Comparison of ENCODE assay signal across 11 cellular contexts in genomic region chr10:71765907-71766716, GRCh38. TPM values are rescaled to one million over a fixed set of nuclear protein-coding genes. Genes with fewer than 3 reads are reported as not detected.
DNase-seq lines count a peak whose midpoint lies in the region; ATAC-seq, FAIRE-seq and TF ChIP-seq lines count a peak whose summit lies in the region.
"Had no signal": no experiment of that assay in that cellular context is flagged by ENCODE, and none has a peak within 500 bp of the region (broad histone marks: within the 10 kb centered on the region; RNA-seq: fewer than 3 reads in every experiment).

No MANE protein-coding gene starts in this region.

- H3K9me3 Mint-ChIP-seq in CD14-positive monocyte (peaks cover 0 to 2% (median 0%) of the 10 kb centered on the region in 7 donors), T-cell (no peaks in the 10 kb centered on the region), progenitor cell of endocrine pancreas (ENCODE audit: low read depth) (no peaks in the 10 kb centered on the region)

- peaks cover 0 to 14% of the 10 kb centered on the region in 2 donors for H3K36me3 ChIP-seq in esophagus (ENCODE audit: control insufficient read depth in 2 of 2, insufficient read depth in 2 of 2, low read length in 1 of 2)

- peaks cover 86 to 98% of the 10 kb centered on the region in 2 donors for H3K36me3 Mint-ChIP-seq in CD14-positive monocyte
- peaks cover 35% of the 10 kb centered on the region for H3K36me3 Mint-ChIP-seq in T-cell
- H3K36me3 Mint-ChIP-seq in progenitor cell of endocrine pancreas (ENCODE audit: insufficient read depth) = no peaks in the 10 kb centered on the region

- CTCF ChIA-PET in T-cell (lab: Charles Lee) = interaction anchor here in 1 of 2 donors (1.0 to 1.3 kb wide), 2 partner anchors 8 to 24 kb away, joined by 3 to 8 read pairs; no protein-coding TSS in a partner anchor

- H3K4me3 Mint-ChIP-seq in CD14-positive monocyte (peak overlapping the region; percentile 59 to 77), T-cell (peak overlapping the region in 1 of 3 donors; percentile 97), progenitor cell of endocrine pancreas (ENCODE audit: low read depth) (no peak overlapping the region)

- POLR2A ChIA-PET in T-cell (lab: Charles Lee) = no interaction called here

- no peak for ATAC-seq in T-cell (replicated peaks in 1 of 4)
- ATAC-seq: K562 had no signal

- no peaks in the 10 kb centered on the region for H3K9me3 ChIP-seq in esophagus (ENCODE audit: control insufficient read depth in 2 of 2, insufficient read depth in 1 of 2, low read depth in 1 of 2, low read length in 1 of 2)

- H3K4me1 Mint-ChIP-seq in CD14-positive monocyte (peaks cover 94% of the 10 kb centered on the region), T-cell (peaks cover 92 to 96% (median 96%) of the 10 kb centered on the region in 3 donors), progenitor cell of endocrine pancreas (ENCODE audit: low read depth) (peaks cover 16% of the 10 kb centered on the region)

- H3K27ac ChIP-seq in esophagus (ENCODE audit: low read depth in 2 of 2, low read length in 1 of 2) = peak overlapping the region; percentile 97

- TF ChIP-seq POLR2A in GM12892 (IDR thresholded peaks at IDR 0.05; ENCODE audit: low read depth, low read length) = no peak

- TF ChIP-seq CTCF in CD14-positive monocyte (IDR thresholded peaks at IDR 0.05) = no peak
- TF ChIP-seq CTCF in progenitor cell of endocrine pancreas (IDR thresholded peaks at IDR 0.05; ENCODE audit: unreplicated experiment) = no peak

- H3K4me1 ChIP-seq in esophagus (ENCODE audit: control insufficient read depth in 2 of 2, insufficient read depth in 2 of 2, low read length in 1 of 2) = peaks cover 35 to 61% of the 10 kb centered on the region in 2 donors

- H3K27ac Mint-ChIP-seq in CD14-positive monocyte (peak overlapping the region; percentile 89 to 96 (median 93)), T-cell (peak overlapping the region; percentile 97 to 98), progenitor cell of endocrine pancreas (peak overlapping the region; percentile 95)

- intact Hi-C loops in CD14-positive monocyte (cut with micrococcal nuclease) = loop anchor here in 1 of 2 donors (5.0 kb wide), 1 partner anchor 39 kb away; no protein-coding TSS in a partner anchor

- H3K4me3 ChIP-seq in esophagus (ENCODE audit: low read depth in 1 of 2, low read length in 2 of 2) = no peak overlapping the region
- H3K4me3 ChIP-seq: K562 had no signal

- peaks cover 0 to 4% (median 2%) of the 10 kb centered on the region in 3 donors for H3K27me3 Mint-ChIP-seq in CD14-positive monocyte (ENCODE audit: low read depth in 3 of 3)
- H3K27me3 Mint-ChIP-seq in T-cell = no peaks in the 10 kb centered on the region
- H3K27me3 Mint-ChIP-seq in progenitor cell of endocrine pancreas = peaks cover 8% of the 10 kb centered on the region

- no peak for FAIRE-seq in GM12892 (lab: Jason Lieb, UNC)
- FAIRE-seq: K562 had no signal

- no peaks in the 10 kb centered on the region for H3K27me3 ChIP-seq in esophagus (ENCODE audit: control insufficient read depth in 1 of 2, insufficient read depth in 2 of 2, low read length in 2 of 2)

- DNase-seq in CD14-positive monocyte (ENCODE audit: low spot score) = no peak
- no peak for DNase-seq in T-cell
- no peak for DNase-seq in progenitor cell of endocrine pancreas (ENCODE audit: low spot score, unreplicated experiment)
- DNase-seq in amygdala (lab: John Stamatoyannopoulos, UW) = no peak
- no peak for DNase-seq in GM12892 (ENCODE audit: insufficient read length)
- no peak for DNase-seq in COLO668 (lab: John Stamatoyannopoulos, UW; ENCODE audit: unreplicated experiment)
- no peak for DNase-seq in HuH-7.5 (ENCODE audit: low spot score)

- WGBS in esophagus, 2 donors = 73 to 80% methylated on average over 22 of the region's 22 CpGs

RNA-seq across cellular contexts. Expression of gene VSIR, which starts 7.2 kb away (rescaled TPM):
- 1,000 to 10,000 TPM in 1 of 2 donors, 100 to 1,000 TPM in 1; 801 to 1,133 TPM for polyA plus RNA-seq in CD14-positive monocyte
- total RNA-seq in T-cell = 100 to 1,000 TPM in 2 of 5 donors, 10 to 100 TPM in 3; 81.4 to 134 (median 98.3) TPM
- polyA plus RNA-seq in esophagus = 10 to 100 TPM; 26.6 to 41.9 TPM
- 2.6 and 3.6 TPM in 2 replicates for total RNA-seq in progenitor cell of endocrine pancreas
- polyA plus RNA-seq in GM12892 (2012; ENCODE audit: missing spikeins) = 2.6 TPM

RNA-seq across cellular contexts. Expression of gene C10orf105, which starts 46.5 kb away (rescaled TPM):
- polyA plus RNA-seq in CD14-positive monocyte = under 1 TPM; 0.18 to 0.48 TPM
- total RNA-seq in T-cell = under 1 TPM; 0.15 to 0.45 (median 0.16) TPM
- under 1 TPM; 0.02 to 0.04 TPM for polyA plus RNA-seq in esophagus
- 0.07 TPM in 1 of 2 replicates, not detected in the other for total RNA-seq in progenitor cell of endocrine pancreas
- polyA plus RNA-seq in GM12892 (2012; ENCODE audit: missing spikeins) = 0.11 TPM
- total RNA-seq: Daoy, NCI-H460 had no signal

Comparison
In these comparisons a context has a peak if more than half of its experiments do, and no peak if none do; other contexts are left out.
1. RNA of gene VSIR, which starts 7.2 kb away (total RNA-seq): 81.4 to 134 TPM in T-cell; 2.6 to 3.6 TPM in progenitor cell of endocrine pancreas; every median in the first group is over 10 times any median in the second.
2. Peak in every context shown above with its lines, with median percentiles within 50 percentile points of each other: H3K27ac Mint-ChIP-seq.